In genomic region chr11:116446048-116446399, GRCh38 we compare ENCODE assay signal across 17 cellular contexts.
"Had no signal": no experiment of that assay in that cellular context is flagged by ENCODE, and none has a peak within 500 bp of the region (broad histone marks: within the 10 kb centered on the region; RNA-seq: fewer than 3 reads in every experiment).

No MANE protein-coding gene starts in this region.

- H3K9me3 ChIP-seq: prostate gland had no signal

- H3K4me3 ChIP-seq: esophagus squamous epithelium, left ventricle myocardium inferior, prostate gland, right atrium auricular region, tibial artery had no signal

- H3K36me3 ChIP-seq: esophagus squamous epithelium, left ventricle myocardium inferior, prostate gland, right atrium auricular region, tibial artery had no signal

- H3K4me1 ChIP-seq: left ventricle myocardium inferior, prostate gland, right atrium auricular region, tibial artery had no signal

- H3K4me1 Mint-ChIP-seq: activated B cell treated with CpG ODN at 0.5 μM for 24 hours, naive B cell had no signal

- H3K27me3 ChIP-seq: esophagus squamous epithelium, right atrium auricular region, tibial artery had no signal

- H3K9me3 Mint-ChIP-seq: activated CD4-positive, alpha-beta memory T cell treated with anti-CD3 and anti-CD28 coated beads for 36 hours; dendritic cell treated with granulocyte-macrophage colony-stimulating factor and Interleukin-4, amounts not matched to agents 40 ng/mL and 50 ng/mL, for 4 days had no signal

- H3K27ac Mint-ChIP-seq: activated B cell treated with CpG ODN at 0.5 μM for 24 hours; activated CD4-positive, alpha-beta memory T cell treated with anti-CD3 and anti-CD28 coated beads for 36 hours; activated naive CD8-positive, alpha-beta T cell; dendritic cell treated with granulocyte-macrophage colony-stimulating factor and Interleukin-4, amounts not matched to agents 40 ng/mL and 50 ng/mL, for 4 days; naive B cell had no signal

- H3K27ac ChIP-seq: esophagus squamous epithelium, left ventricle myocardium inferior, prostate gland, right atrium auricular region, tibial artery had no signal

- DNase-seq: activated B cell treated with CpG ODN at 0.5 μM for 24 hours; activated CD4-positive, alpha-beta memory T cell treated with anti-CD3 and anti-CD28 coated beads for 36 hours; activated CD4-positive, alpha-beta T cell treated with anti-CD3 and anti-CD28 coated beads for 4 hours; activated T-cell treated with anti-CD3 and anti-CD28 coated beads for 4 hours; effector CD8-positive, alpha-beta T cell; esophagus squamous epithelium; kidney; left ventricle myocardium inferior; mammary epithelial cell; naive B cell; stimulated activated CD4-positive, alpha-beta T cell treated with anti-CD3 and anti-CD28 coated beads, Interleukin-2, amount 100 ng/mL, for 24 hours; stimulated activated naive CD4-positive, alpha-beta T cell treated with Interleukin-2 at 50 U/mL for 16 hours; tibial artery had no signal

- H3K36me3 Mint-ChIP-seq: activated CD4-positive, alpha-beta memory T cell treated with anti-CD3 and anti-CD28 coated beads for 36 hours; activated naive CD8-positive, alpha-beta T cell; naive B cell had no signal

- H3K4me3 Mint-ChIP-seq: activated B cell treated with CpG ODN at 0.5 μM for 24 hours; activated CD4-positive, alpha-beta memory T cell treated with anti-CD3 and anti-CD28 coated beads for 36 hours; activated naive CD8-positive, alpha-beta T cell; dendritic cell treated with granulocyte-macrophage colony-stimulating factor and Interleukin-4, amounts not matched to agents 40 ng/mL and 50 ng/mL, for 4 days; naive B cell had no signal
